9 cellular contexts compared by ENCODE assay signal in the genomic region with DNA sequence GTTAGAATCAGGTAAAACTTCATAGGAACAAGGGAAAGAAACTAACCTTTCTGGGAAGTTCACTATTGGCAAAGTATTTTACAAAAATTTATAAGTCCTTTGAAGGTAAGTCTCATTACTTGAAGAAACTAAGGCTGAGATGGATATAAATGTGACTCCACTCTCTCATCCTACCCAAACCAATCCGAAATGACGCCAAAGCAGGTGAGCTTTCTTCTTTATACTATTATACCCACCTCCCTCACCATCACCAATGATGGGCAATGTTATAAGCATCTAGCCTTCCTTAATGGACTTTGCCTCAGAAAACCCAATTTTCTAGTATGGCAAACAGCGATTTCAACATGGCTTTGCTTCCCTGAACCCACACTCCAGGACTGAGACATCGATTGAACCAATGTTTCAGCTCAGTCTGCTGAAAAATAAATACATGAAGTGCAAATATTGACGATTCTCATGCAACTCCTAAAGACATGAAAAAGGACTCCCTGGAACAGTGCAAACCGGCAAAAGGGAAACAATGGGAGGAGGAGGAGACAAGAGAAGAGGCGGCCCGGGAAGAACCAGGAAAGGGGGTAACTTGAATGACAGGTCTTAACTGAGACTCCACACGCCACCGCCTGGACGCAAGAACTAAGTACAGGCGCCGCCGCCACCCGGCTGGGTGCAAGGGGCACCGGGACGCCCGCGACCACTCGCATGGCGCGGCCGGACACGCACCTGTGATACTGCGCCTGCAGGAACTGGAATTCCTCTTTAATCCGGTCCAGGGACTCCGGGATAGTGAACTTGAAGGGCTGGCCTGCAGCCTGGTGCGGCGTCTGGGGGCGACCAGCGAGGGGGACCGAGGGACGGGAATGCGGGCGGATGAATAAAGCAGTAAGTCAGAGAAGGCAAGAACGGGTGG. TPM values are rescaled to one million over a fixed set of nuclear protein-coding genes. Genes with fewer than 3 reads are reported as not detected.
A peak's percentile ranks its signal among the peaks of the same experiment; 100 is the strongest.
DNase-seq lines count a peak whose midpoint lies in the region; ATAC-seq and TF ChIP-seq lines count a peak whose summit lies in the region.
"Had no signal": no experiment of that assay in that cellular context is flagged by ENCODE, and none has a peak within 500 bp of the region (broad histone marks: within the 10 kb centered on the region; RNA-seq: fewer than 3 reads in every experiment).

No MANE protein-coding gene starts in this region.

- H3K27ac ChIP-seq in CD4-positive, alpha-beta memory T cell (ENCODE audit: low read depth, low read length) = no peak overlapping the region
- H3K27ac ChIP-seq in HCT116 (ENCODE audit: low read depth, low read length) = no peak overlapping the region
- peak overlapping the region; percentile 93 for H3K27ac ChIP-seq in esophagus (ENCODE audit: low read depth in 2 of 2, low read length in 1 of 2)
- peak overlapping the region; percentile 88 for H3K27ac ChIP-seq in subcutaneous abdominal adipose tissue (ENCODE audit: low read depth, low read length)

- H3K36me3 ChIP-seq in CD4-positive, alpha-beta memory T cell (ENCODE audit: insufficient read depth, low read length) = no peaks in the 10 kb centered on the region
- peaks cover 0 to 7% of the 10 kb centered on the region in 2 experiments; a peak in 2 of 4 replicates for H3K36me3 ChIP-seq in HCT116 (ENCODE audit: control insufficient read depth in 1 of 2, insufficient read depth in 2 of 2, low read length in 2 of 2)
- no peaks in the 10 kb centered on the region for H3K36me3 ChIP-seq in esophagus (ENCODE audit: control insufficient read depth in 2 of 2, insufficient read depth in 2 of 2, low read length in 1 of 2)
- peaks cover 3 to 19% (median 4%) of the 10 kb centered on the region in 5 donors for H3K36me3 ChIP-seq in subcutaneous abdominal adipose tissue (ENCODE audit: control insufficient read depth in 5 of 5, insufficient read depth in 5 of 5, low read length in 5 of 5)

- H3K27me3 ChIP-seq in CD4-positive, alpha-beta memory T cell (ENCODE audit: insufficient read depth, low read length) = no peaks in the 10 kb centered on the region
- H3K27me3 ChIP-seq in HCT116 (ENCODE audit: insufficient read depth, low read length) (no peaks in the 10 kb centered on the region), esophagus (ENCODE audit: control insufficient read depth in 1 of 2, insufficient read depth in 2 of 2, low read length in 2 of 2) (no peaks in the 10 kb centered on the region), subcutaneous abdominal adipose tissue (ENCODE audit: control insufficient read depth in 5 of 5, insufficient read depth in 4 of 5, low read length in 5 of 5) (no peaks in the 10 kb centered on the region)

- peaks cover 8 to 25% (median 18%) of the 10 kb centered on the region in 4 donors for H3K4me1 Mint-ChIP-seq in CD4-positive, alpha-beta memory T cell

- CTCF ChIA-PET in CD4-positive, alpha-beta memory T cell (lab: Charles Lee; ENCODE audit: partially characterized antibody) = no interaction called here
- CTCF ChIA-PET in HCT116 (lab: Charles Lee) = no interaction called here

- no peaks in the 10 kb centered on the region for H3K9me3 ChIP-seq in CD4-positive, alpha-beta memory T cell (ENCODE audit: control insufficient read depth in 1 of 2, low read length in 2 of 2)
- no peaks in the 10 kb centered on the region for H3K9me3 ChIP-seq in HCT116 (ENCODE audit: control insufficient read depth in 1 of 2, insufficient read depth in 1 of 2, low read depth in 1 of 2, low read length in 2 of 2)
- no peaks in the 10 kb centered on the region for H3K9me3 ChIP-seq in esophagus (ENCODE audit: control insufficient read depth in 2 of 2, insufficient read depth in 1 of 2, low read depth in 1 of 2, low read length in 1 of 2)
- no peaks in the 10 kb centered on the region for H3K9me3 ChIP-seq in subcutaneous abdominal adipose tissue (ENCODE audit: control insufficient read depth in 5 of 5, low read length in 5 of 5)

- POLR2A ChIA-PET in CD4-positive, alpha-beta memory T cell (lab: Charles Lee; ENCODE audit: partially characterized antibody) = no interaction called here
- POLR2A ChIA-PET in HCT116 (lab: Charles Lee) = no interaction called here

- ATAC-seq in HCT116 = peak; percentile 52
- ATAC-seq: stimulated activated effector memory CD8-positive, alpha-beta T cell treated with anti-CD3 and anti-CD28 coated beads, Interleukin-12 subunit alpha, Interleukin-12 subunit beta, amount 100 ng/mL, for 72 hours had no signal

- H3K9me3 Mint-ChIP-seq in CD4-positive, alpha-beta memory T cell = peaks cover 0 to 3% (median 0%) of the 10 kb centered on the region in 8 donors
- H3K9me3 Mint-ChIP-seq: stimulated activated effector memory CD8-positive, alpha-beta T cell treated with anti-CD3 and anti-CD28 coated beads, Interleukin-12 subunit alpha, Interleukin-12 subunit beta, amount 100 ng/mL, for 72 hours had no signal

- WGBS in esophagus, 2 donors = 4 to 5% methylated on average over 36 of the region's 36 CpGs

- H3K9me2 ChIP-seq in HCT116 (ENCODE audit: insufficient read depth) = no peaks in the 10 kb centered on the region

- peaks cover 0 to 2% of the 10 kb centered on the region in 2 donors for H3K36me3 Mint-ChIP-seq in CD4-positive, alpha-beta memory T cell

- H3K4me3 ChIP-seq in CD4-positive, alpha-beta memory T cell (ENCODE audit: low read length in 2 of 2) = no peak overlapping the region
- H3K4me3 ChIP-seq in HCT116 (replicated peaks in 1 of 2; ENCODE audit: low read depth in 1 of 2, low read length in 2 of 2) (peak overlapping the region; percentile 63 to 72), esophagus (ENCODE audit: low read depth in 1 of 2, low read length in 2 of 2) (peak overlapping the region; percentile 83 to 94), subcutaneous abdominal adipose tissue (ENCODE audit: low read depth in 1 of 5, low read length in 5 of 5) (peak overlapping the region; percentile 78 to 95 (median 84))

- no peaks in the 10 kb centered on the region for H4K20me1 ChIP-seq in HCT116 (ENCODE audit: insufficient read depth)

- peak overlapping the region; percentile 95 for H3K4me2 ChIP-seq in HCT116 (ENCODE audit: low read length)

- peak; percentile 72 for TF ChIP-seq RAD21 in HCT116 (IDR thresholded peaks at IDR 0.05; ENCODE audit: low read depth)

- peaks cover 41% of the 10 kb centered on the region for H3K79me2 ChIP-seq in HCT116 (ENCODE audit: insufficient read depth, low read length)

- intact Hi-C loops in CD4-positive, alpha-beta memory T cell (cut with micrococcal nuclease) = loop anchor here (2.0 kb wide), 1 partner anchor 164 kb away; no protein-coding TSS in a partner anchor
- intact Hi-C loops in HCT116 (cut with micrococcal nuclease) = loop anchor here (1.0 to 5.0 kb wide), 2 partner anchors 164 to 225 kb away; no protein-coding TSS in a partner anchor

- TF ChIP-seq POLR2A in HCT116 (IDR thresholded peaks at IDR 0.05; ENCODE audit: borderline replicate concordance, extremely low read depth, insufficient read depth, insufficient read length) = no peak

- H2AFZ ChIP-seq in HCT116 (ENCODE audit: low read depth, low read length, poor library complexity, severe bottlenecking) = no peak overlapping the region

- peak; percentile 45 to 61 (median 51); a peak in 5 of 6 replicates for TF ChIP-seq CTCF in HCT116 (IDR thresholded peaks at IDR 0.05 in 2 of 3, conservative IDR thresholded peaks at IDR 0.05 in 1 of 3; ENCODE audit: borderline replicate concordance in 1 of 3, insufficient read depth in 1 of 3, low read depth in 2 of 3, low read length in 2 of 3)

- peak in 1 of 5 donors; percentile 19 for DNase-seq in CD4-positive, alpha-beta memory T cell
- DNase-seq in HCT116 (ENCODE audit: low read depth, low spot score) = peak; percentile 63
- DNase-seq in NCI-H2081 (lab: John Stamatoyannopoulos, UW) = peak; percentile 79 to 90
- peak; percentile 8 for DNase-seq in activated CD4-positive, alpha-beta T cell treated with anti-CD3 and anti-CD28 coated beads, Interleukin-2, amount 50 U/mL, for 1 hour
- peak; percentile 91 for DNase-seq in mesenteric fat pad (ENCODE audit: low spot score)
- no peak for DNase-seq in activated effector memory CD4-positive, alpha-beta T cell treated with Interleukin-2 at 50 U/mL for 16 hours

- RAD21 ChIA-PET in HCT116 (lab: Charles Lee; ENCODE audit: low non-redundant PET in 1 of 2, low total read pairs in 2 of 2, uncharacterized antibody in 2 of 2, unreplicated experiment in 2 of 2) = interaction anchor here in 1 of 2 experiments (0.6 kb wide), 1 partner anchor 303 kb away, joined by 3 read pairs; no protein-coding TSS in a partner anchor

- BruUV-seq in HCT116 (replicated peaks; lab: Mats Ljungman, UMichigan) = no TSS peak

- H3K27me3 Mint-ChIP-seq in CD4-positive, alpha-beta memory T cell = peaks cover 11 to 16% of the 10 kb centered on the region in 2 donors

- H3K4me1 ChIP-seq in CD4-positive, alpha-beta memory T cell (ENCODE audit: insufficient read depth, low read length) = peaks cover 10% of the 10 kb centered on the region
- H3K4me1 ChIP-seq in HCT116 (ENCODE audit: control insufficient read depth in 1 of 2, insufficient read depth in 2 of 2, low read length in 2 of 2) (peaks cover 16 to 28% of the 10 kb centered on the region in 2 experiments), esophagus (ENCODE audit: control insufficient read depth in 2 of 2, insufficient read depth in 2 of 2, low read length in 1 of 2) (no peaks in the 10 kb centered on the region), subcutaneous abdominal adipose tissue (ENCODE audit: control insufficient read depth in 5 of 5, insufficient read depth in 5 of 5, low read length in 5 of 5) (peaks cover 2 to 78% (median 56%) of the 10 kb centered on the region in 5 donors)

- H3K9ac ChIP-seq in HCT116 (ENCODE audit: low read length) = peak overlapping the region; percentile 58
- peak overlapping the region; percentile 75 to 92 (median 87) for H3K9ac ChIP-seq in subcutaneous abdominal adipose tissue (ENCODE audit: low read length in 5 of 5)

- H3K4me3 Mint-ChIP-seq in CD4-positive, alpha-beta memory T cell = peak overlapping the region in 7 of 8 donors; percentile 69 to 86 (median 74)
- H3K4me3 Mint-ChIP-seq: stimulated activated effector memory CD8-positive, alpha-beta T cell treated with anti-CD3 and anti-CD28 coated beads, Interleukin-12 subunit alpha, Interleukin-12 subunit beta, amount 100 ng/mL, for 72 hours had no signal

- H3K27ac Mint-ChIP-seq in CD4-positive, alpha-beta memory T cell = peak overlapping the region in 2 of 7 donors; percentile 30 to 69
- H3K27ac Mint-ChIP-seq: stimulated activated effector memory CD8-positive, alpha-beta T cell treated with anti-CD3 and anti-CD28 coated beads, Interleukin-12 subunit alpha, Interleukin-12 subunit beta, amount 100 ng/mL, for 72 hours had no signal

TF ChIP-seq in HCT116, 20 proteins besides CTCF, POLR2A, EP300 and RAD21:
- TF ChIP-seq, protein P1, sequence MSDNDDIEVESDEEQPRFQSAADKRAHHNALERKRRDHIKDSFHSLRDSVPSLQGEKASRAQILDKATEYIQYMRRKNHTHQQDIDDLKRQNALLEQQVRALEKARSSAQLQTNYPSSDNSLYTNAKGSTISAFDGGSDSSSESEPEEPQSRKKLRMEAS (IDR thresholded peaks at IDR 0.05) = 0 out of 2 replicates have a peak, but pooled peaks have one; percentile 13
- no peak for TF ChIP-seq TCF7L2 (IDR thresholded peaks at IDR 0.05; ENCODE audit: borderline replicate concordance, extremely low read depth, insufficient read depth, insufficient read length)
TF ChIP-seq in HCT116: peak in this region for 1.

RNA-seq across cellular contexts. Expression of a gene that starts 2.5 kb away (rescaled TPM):
- total RNA-seq in CD4-positive, alpha-beta memory T cell = under 1 TPM; 0.49 to 0.89 TPM
- 1 to 10 TPM; 2.3 to 3.8 TPM for polyA plus RNA-seq in CD4-positive, alpha-beta memory T cell
- total RNA-seq in HCT116 (2021; ENCODE audit: unreplicated experiment) (17.3 TPM), mesenteric fat pad (115 TPM)
- 22.1 and 23.7 TPM in 2 replicates for polyA plus RNA-seq in HCT116 (2012)
- polyA plus RNA-seq in esophagus = 10 to 100 TPM; 11.1 to 14.7 TPM

Comparison
In these comparisons a context has a peak if more than half of its experiments do, and no peak if none do; other contexts are left out.
1. H3K27ac ChIP-seq: peak in esophagus (2 of 2) and subcutaneous abdominal adipose tissue (single experiment); none in CD4-positive, alpha-beta memory T cell (single experiment) and HCT116 (single experiment).
2. H3K4me3 ChIP-seq: peak in HCT116 (2 of 2), esophagus (2 of 2) and subcutaneous abdominal adipose tissue (5 of 5); none in CD4-positive, alpha-beta memory T cell (0 of 2).